ENCODE assay signal across 8 cellular contexts in genomic region chr13:111115841-111116500, GRCh38. TPM values are rescaled to one million over a fixed set of nuclear protein-coding genes. Genes with fewer than 3 reads are reported as not detected.
DNase-seq lines count a peak whose midpoint lies in the region; ATAC-seq and TF ChIP-seq lines count a peak whose summit lies in the region.

No MANE protein-coding gene starts in this region.

- CTCF ChIA-PET in HEK293T (lab: Yijun Ruan, JAX) = no interaction called here

- H3K27ac ChIP-seq in left lung (no peak overlapping the region), testis (peak overlapping the region; percentile 76 to 87)

- TF ChIP-seq CTCF in AG09309 (IDR thresholded peaks at IDR 0.05; ENCODE audit: control insufficient read depth, insufficient read depth, low read depth, low read length, missing control alignments) = no peak
- no peak for TF ChIP-seq CTCF in cardiac fibroblast (IDR thresholded peaks at IDR 0.05; ENCODE audit: low read depth, low read length)
- TF ChIP-seq CTCF in left lung (IDR thresholded peaks at IDR 0.05) = no peak
- TF ChIP-seq CTCF in testis (IDR thresholded peaks at IDR 0.05) = no peak

- no peak for TF ChIP-seq POLR2A in testis (IDR thresholded peaks at IDR 0.05)

- 0 to 1% methylated on average over 5 to 39 of the region's 53 CpGs for WGBS in testis, 2 donors

- H3K27me3 ChIP-seq in left lung (peaks cover 55 to 80% of the 10 kb centered on the region in 2 donors), testis (no peaks in the 10 kb centered on the region)

- H3K4me3 ChIP-seq in AG09309 (ENCODE audit: control insufficient read depth, low read depth, low read length) (peak overlapping the region; percentile 59), cardiac fibroblast (replicated peaks in 1 of 2; ENCODE audit: low read depth in 2 of 2, low read length in 2 of 2) (peak overlapping the region; percentile 35 to 46), left lung (peak overlapping the region; percentile 21 to 54), testis (peak overlapping the region; percentile 57 to 63)

- H3K9me3 ChIP-seq in left lung = no peaks in the 10 kb centered on the region
- no peaks in the 10 kb centered on the region for H3K9me3 ChIP-seq in testis

- H3K36me3 ChIP-seq in left lung (no peaks in the 10 kb centered on the region), testis (ENCODE audit: low read depth, missing control alignments) (no peaks in the 10 kb centered on the region)

- no peak for ATAC-seq in left lung

- H3K4me1 ChIP-seq in left lung (peaks cover 0 to 13% of the 10 kb centered on the region in 2 donors), testis (peaks cover 13% of the 10 kb centered on the region)

- POLR2A ChIA-PET in HEK293T (lab: Yijun Ruan, JAX) = no interaction called here

- peak; percentile 77 for DNase-seq in AG09309 (ENCODE audit: low read depth)
- peak; percentile 31 for DNase-seq in HEK293T (ENCODE audit: extremely low spot score)
- peak; percentile 77 for DNase-seq in cardiac fibroblast (ENCODE audit: low read depth in 2 of 2)
- DNase-seq in left lung = no peak
- DNase-seq in testis = peak; percentile 60
- DNase-seq in stimulated activated CD4-positive, alpha-beta T cell treated with anti-CD3 and anti-CD28 coated beads, Interleukin-1b, Interleukin-23, amount 100 ng/mL, for 48 hours = no peak
- DNase-seq in activated CD8-positive, alpha-beta memory T cell treated with anti-CD3 and anti-CD28 coated beads for 24 hours = no peak
- DNase-seq in Kasumi-1 (lab: John Stamatoyannopoulos, UW) = no peak

- intact Hi-C loops in left lung (cut with DNase I) (no loop called here), testis (cut with DNase I; ENCODE audit: low total_unique reads) (no loop called here)

TF ChIP-seq in HEK293T, 16 proteins besides CTCF, POLR2A, EP300 and RAD21:
- TF ChIP-seq NFRKB (IDR thresholded peaks at IDR 0.05) (no peak), LEF1 (IDR thresholded peaks at IDR 0.05; ENCODE audit: borderline replicate concordance) (no peak), ARNT (IDR thresholded peaks at IDR 0.05) (0 out of 2 replicates have a peak, but pooled peaks have one; percentile 43)

RNA-seq across cellular contexts. Expression of gene ARHGEF7, which starts 0.9 kb away (rescaled TPM):
- total RNA-seq in left lung (10 to 100 TPM; 52.8 to 54.0 TPM), testis (100 to 1,000 TPM; 118 to 136 TPM)
- 73.6 TPM for polyA plus RNA-seq in testis (ENCODE audit: insufficient read depth, low read depth, low replicate concordance)

Comparison
In these comparisons a context has a peak if more than half of its experiments do, and no peak if none do; other contexts are left out.
1. DNase-seq: peak in AG09309 (single experiment), HEK293T (single experiment), cardiac fibroblast (2 of 2) and testis (single experiment); none in left lung (0 of 2), stimulated activated CD4-positive, alpha-beta T cell treated with anti-CD3 and anti-CD28 coated beads, Interleukin-1b, Interleukin-23, amount 100 ng/mL, for 48 hours (single experiment), activated CD8-positive, alpha-beta memory T cell treated with anti-CD3 and anti-CD28 coated beads for 24 hours (single experiment) and Kasumi-1 (0 of 2).
2. H3K27ac ChIP-seq: peak in testis (2 of 2); none in left lung (0 of 2).
3. Peak in every context shown above with its lines, with median percentiles within 50 percentile points of each other: H3K4me3 ChIP-seq.